Comparison of ENCODE assay signal across 24 cellular contexts in genomic region chr22:50320116-50320515, GRCh38.
"Had no signal": no experiment of that assay in that cellular context is flagged by ENCODE, and none has a peak within 500 bp of the region (broad histone marks: within the 10 kb centered on the region; RNA-seq: fewer than 3 reads in every experiment).

No MANE protein-coding gene starts in this region.

- DNase-seq: activated CD4-positive, alpha-beta T cell treated with anti-CD3 and anti-CD28 coated beads, Interleukin-2, amount 10 ng/mL, durations not matched to agents 24 days and 14 days; activated CD4-positive, alpha-beta T cell treated with anti-CD3 and anti-CD28 coated beads, Interleukin-2, amount 50 U/mL, for 48 hours; activated CD4-positive, CD25-positive, alpha-beta regulatory T cell treated with anti-CD3 and anti-CD28 coated beads, Interleukin-2, amount 50 U/mL, for 72 hours; activated CD8-positive, alpha-beta memory T cell treated with anti-CD3 and anti-CD28 coated beads, Interleukin-2, amount 10 ng/mL, durations not matched to agents 7 days and 5 days; activated effector memory CD4-positive, alpha-beta T cell treated with Interleukin-2 at 50 U/mL for 16 hours; activated naive CD4-positive, alpha-beta T cell; activated T-cell treated with anti-CD3 and anti-CD28 coated beads, Interleukin-2, amount 50 U/mL, for 24 hours; aorta; caudate nucleus; NCI-H1092; NCI-H1417; NCI-H1694 treated with DMSO at 0.1 percent for 48 hours; NCI-H2029 treated with DMSO at 0.1 percent for 48 hours; NCI-H2171; NCI-H2227 treated with DMSO at 0.1 percent for 48 hours; NCI-H446 treated with DMSO at 0.1 percent for 48 hours; NCI-H524 treated with DMSO at 0.1 percent for 48 hours; NCI-H82; Right ventricle myocardium superior; SJCRH30 had no signal

- H3K27me3 Mint-ChIP-seq: activated CD8-positive, alpha-beta memory T cell treated with anti-CD3 and anti-CD28 coated beads, Interleukin-2, amount 10 ng/mL, durations not matched to agents 7 days and 5 days; activated naive CD4-positive, alpha-beta T cell treated with anti-CD3 and anti-CD28 coated beads, Interleukin-2, amount 50 U/mL, for 24 hours had no signal

- H3K4me1 Mint-ChIP-seq: WTC11 had no signal

- H3K27ac Mint-ChIP-seq: activated CD4-positive, alpha-beta T cell treated with anti-CD3 and anti-CD28 coated beads, Interleukin-2, amount 10 ng/mL, durations not matched to agents 24 days and 14 days; activated CD8-positive, alpha-beta memory T cell treated with anti-CD3 and anti-CD28 coated beads, Interleukin-2, amount 10 ng/mL, durations not matched to agents 7 days and 5 days; activated naive CD4-positive, alpha-beta T cell treated with anti-CD3 and anti-CD28 coated beads, Interleukin-2, amount 50 U/mL, for 24 hours; activated T-cell treated with anti-CD3 and anti-CD28 coated beads, Interleukin-2, amount 50 U/mL, for 24 hours; activated T-helper 1 cell treated with anti-CD3 and anti-CD28 coated beads, Interleukin-12 subunit alpha, Interleukin-12 subunit beta, Interleukin-2, Interleukin-4 antibody, amounts not matched to agents 30 ng/mL and 10 ng/mL and 1 ng/mL, durations not matched to agents 14 hours and 24 hours and 36 hours; T-helper 2 cell treated with Interferon-gamma antibody and Interleukin-4, amounts not matched to agents 5 μg/mL and 100 μg/mL, for 36 hours; WTC11 had no signal

- H3K9me3 Mint-ChIP-seq: activated CD4-positive, alpha-beta T cell treated with anti-CD3 and anti-CD28 coated beads, Interleukin-2, amount 10 ng/mL, durations not matched to agents 24 days and 14 days; activated naive CD4-positive, alpha-beta T cell treated with anti-CD3 and anti-CD28 coated beads, Interleukin-2, amount 50 U/mL, for 24 hours; activated T-cell treated with anti-CD3 and anti-CD28 coated beads, Interleukin-2, amount 50 U/mL, for 24 hours; activated T-helper 1 cell treated with anti-CD3 and anti-CD28 coated beads, Interleukin-12 subunit alpha, Interleukin-12 subunit beta, Interleukin-2, Interleukin-4 antibody, amounts not matched to agents 30 ng/mL and 10 ng/mL and 1 ng/mL, durations not matched to agents 14 hours and 24 hours and 36 hours; T-helper 2 cell treated with Interferon-gamma antibody and Interleukin-4, amounts not matched to agents 5 μg/mL and 100 μg/mL, for 36 hours; WTC11 had no signal

- ATAC-seq: activated CD8-positive, alpha-beta memory T cell treated with anti-CD3 and anti-CD28 coated beads, Interleukin-2, amount 10 ng/mL, durations not matched to agents 7 days and 5 days; WTC11 had no signal

- H3K4me3 Mint-ChIP-seq: activated CD4-positive, alpha-beta T cell treated with anti-CD3 and anti-CD28 coated beads, Interleukin-2, amount 10 ng/mL, durations not matched to agents 24 days and 14 days; activated CD8-positive, alpha-beta memory T cell treated with anti-CD3 and anti-CD28 coated beads, Interleukin-2, amount 10 ng/mL, durations not matched to agents 7 days and 5 days; activated naive CD4-positive, alpha-beta T cell treated with anti-CD3 and anti-CD28 coated beads, Interleukin-2, amount 50 U/mL, for 24 hours; activated T-cell treated with anti-CD3 and anti-CD28 coated beads, Interleukin-2, amount 50 U/mL, for 24 hours; activated T-helper 1 cell treated with anti-CD3 and anti-CD28 coated beads, Interleukin-12 subunit alpha, Interleukin-12 subunit beta, Interleukin-2, Interleukin-4 antibody, amounts not matched to agents 30 ng/mL and 10 ng/mL and 1 ng/mL, durations not matched to agents 14 hours and 24 hours and 36 hours; T-helper 2 cell treated with Interferon-gamma antibody and Interleukin-4, amounts not matched to agents 5 μg/mL and 100 μg/mL, for 36 hours; WTC11 had no signal

- H3K36me3 Mint-ChIP-seq: activated CD8-positive, alpha-beta memory T cell treated with anti-CD3 and anti-CD28 coated beads, Interleukin-2, amount 10 ng/mL, durations not matched to agents 7 days and 5 days; activated naive CD4-positive, alpha-beta T cell treated with anti-CD3 and anti-CD28 coated beads, Interleukin-2, amount 50 U/mL, for 24 hours; WTC11 had no signal
